18 cellular contexts compared by ENCODE assay signal in the genomic region with DNA sequence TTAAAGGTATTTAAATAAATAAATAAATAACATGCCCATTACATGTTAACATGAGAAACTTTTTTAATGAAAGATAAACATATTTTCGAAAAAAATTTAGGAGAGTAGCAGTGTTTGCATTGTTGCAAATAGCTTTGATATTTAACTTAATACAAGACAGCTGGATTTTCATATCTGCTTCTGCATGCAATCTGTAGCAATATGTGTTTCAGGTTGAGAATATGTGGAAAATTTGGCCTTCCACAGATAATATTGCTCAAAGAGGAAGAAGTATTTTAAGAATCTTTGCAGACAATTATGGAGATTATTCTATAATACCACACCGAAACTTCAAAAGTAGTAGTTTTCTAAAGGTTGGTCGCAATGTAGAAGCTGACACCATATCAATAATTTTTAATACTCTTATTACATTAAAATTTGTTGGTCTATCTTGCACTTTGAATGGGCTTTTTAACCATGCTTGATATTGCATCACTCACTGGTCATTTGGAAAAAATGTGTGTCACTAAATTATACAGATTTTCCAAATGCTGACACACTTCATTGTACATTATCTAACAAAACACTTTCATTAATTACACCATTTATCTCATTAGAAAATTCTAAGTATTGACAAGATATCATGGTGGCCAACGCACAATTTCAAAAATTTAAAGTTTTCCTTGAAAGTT.
DNase-seq lines count a peak whose midpoint lies in the region; ATAC-seq and TF ChIP-seq lines count a peak whose summit lies in the region.
"Had no signal": no experiment of that assay in that cellular context is flagged by ENCODE, and none has a peak within 500 bp of the region (broad histone marks: within the 10 kb centered on the region; RNA-seq: fewer than 3 reads in every experiment).

No MANE protein-coding gene starts in this region.

- H3F3A ChIP-seq in SK-N-SH (replicated peaks; ENCODE audit: insufficient read depth), result no peaks in the 10 kb centered on the region

- H3K36me3 Mint-ChIP-seq in T-helper 2 cell treated with Interferon-gamma antibody and Interleukin-4, amounts not matched to agents 5 μg/mL and 100 μg/mL, for 36 hours (ENCODE audit: low read depth), result no peaks in the 10 kb centered on the region
- H3K36me3 Mint-ChIP-seq: CD4-positive, CD25-positive, alpha-beta regulatory T cell; CD8-positive, alpha-beta memory T cell had no signal

- no peak overlapping the region for H3K4me2 ChIP-seq in SK-N-SH
- H3K4me2 ChIP-seq: A549 had no signal

- H4K20me1 ChIP-seq in SK-N-SH (ENCODE audit: insufficient read depth), result no peaks in the 10 kb centered on the region

- ATAC-seq in SK-N-SH treated with all-trans-retinoic acid at 6 μM for 48 hours (no peak), GM18907 (IDR thresholded peaks at IDR 0.05; ENCODE audit: unreplicated experiment) (no peak)
- ATAC-seq: A549 had no signal

- no peak overlapping the region for H3K4me3 Mint-ChIP-seq in T-helper 2 cell treated with Interferon-gamma antibody and Interleukin-4, amounts not matched to agents 5 μg/mL and 100 μg/mL, for 36 hours
- H3K4me3 Mint-ChIP-seq: CD4-positive, CD25-positive, alpha-beta regulatory T cell; CD8-positive, alpha-beta memory T cell had no signal

- H3K36me3 ChIP-seq in SK-N-SH (replicated peaks in 1 of 2; ENCODE audit: control insufficient read depth in 1 of 2, insufficient read depth in 2 of 2, low read length in 1 of 2), result no peaks in the 10 kb centered on the region
- H3K36me3 ChIP-seq: BE2C, HAP-1 had no signal

- no peak for TF ChIP-seq CTCF in SK-N-SH (IDR thresholded peaks at IDR 0.05)
- TF ChIP-seq CTCF in fibroblast of the aortic adventitia (IDR thresholded peaks at IDR 0.05; ENCODE audit: insufficient read depth, low read length), result no peak

- WGBS in SK-N-SH (ENCODE audit: low lambda C conversion rate), result 12% methylated on average over 4 of the region's 4 CpGs

- no peaks in the 10 kb centered on the region for H3K27me3 Mint-ChIP-seq in T-helper 2 cell treated with Interferon-gamma antibody and Interleukin-4, amounts not matched to agents 5 μg/mL and 100 μg/mL, for 36 hours (ENCODE audit: low read depth)
- H3K27me3 Mint-ChIP-seq: CD4-positive, CD25-positive, alpha-beta regulatory T cell; CD8-positive, alpha-beta memory T cell had no signal

- H3K9me2 ChIP-seq in SK-N-SH, result no peaks in the 10 kb centered on the region

- DNase-seq in SK-N-SH (no peak), HS-5 (ENCODE audit: low read depth) (peak; percentile 6), dedifferentiated amniotic fluid mesenchymal stem cell (ENCODE audit: extremely low spot score) (peak; percentile 71), fibroblast of the aortic adventitia (ENCODE audit: low read depth) (peak; percentile 48), hypothalamus (lab: John Stamatoyannopoulos, UW) (no peak)
- DNase-seq in T-helper 2 cell treated with Interferon-gamma antibody and Interleukin-4, amounts not matched to agents 5 μg/mL and 100 μg/mL, for 36 hours (ENCODE audit: low spot score), result no peak
- DNase-seq: BE2C; C1 segment of cervical spinal cord; CD4-positive, CD25-positive, alpha-beta regulatory T cell; CD8-positive, alpha-beta memory T cell; COR-L47; DMS 273 treated with DMSO at 0.1 percent for 48 hours; GDM1 had no signal

- 0 out of 2 replicates have a peak overlapping the region, but pooled peaks have one; percentile 7 for H2AFZ ChIP-seq in SK-N-SH (ENCODE audit: low read depth)

- CTCF ChIA-PET in SK-N-SH (lab: Yijun Ruan, JAX), result interaction anchor here (1.2 to 1.8 kb wide), 2 partner anchors 16 to 17 kb away, joined by 3 to 4 read pairs; no protein-coding TSS in a partner anchor

- no peak overlapping the region for H3K9ac ChIP-seq in SK-N-SH

- no peak overlapping the region for H3K27ac ChIP-seq in SK-N-SH (ENCODE audit: low read depth in 2 of 2, low read length in 1 of 2)
- H3K27ac ChIP-seq: 22Rv1, A549 had no signal

- H3K4me1 ChIP-seq in SK-N-SH (ENCODE audit: control insufficient read depth in 1 of 2, insufficient read depth in 2 of 2, low read depth in 1 of 2, low read length in 1 of 2), result no peaks in the 10 kb centered on the region; a peak in 1 of 4 replicates
- H3K4me1 ChIP-seq: A549, BE2C, HAP-1 had no signal

- H3K4me3 ChIP-seq in SK-N-SH (ENCODE audit: low read depth in 2 of 2, low read length in 1 of 2) (no peak overlapping the region), fibroblast of the aortic adventitia (ENCODE audit: low read depth, low read length) (no peak overlapping the region)
- H3K4me3 ChIP-seq: A549, HAP-1 had no signal

- no peak overlapping the region for H3K27ac Mint-ChIP-seq in T-helper 2 cell treated with Interferon-gamma antibody and Interleukin-4, amounts not matched to agents 5 μg/mL and 100 μg/mL, for 36 hours
- H3K27ac Mint-ChIP-seq: CD4-positive, CD25-positive, alpha-beta regulatory T cell; CD8-positive, alpha-beta memory T cell had no signal

- no peak for TF ChIP-seq EP300 in SK-N-SH (IDR thresholded peaks at IDR 0.05; ENCODE audit: borderline replicate concordance in 1 of 2, low read depth in 1 of 2, low read length in 1 of 2)

- POLR2A ChIA-PET in SK-N-SH (lab: Yijun Ruan, JAX), result no interaction called here

- no peaks in the 10 kb centered on the region for H3K79me2 ChIP-seq in SK-N-SH (ENCODE audit: insufficient read depth)

- no peak for TF ChIP-seq RAD21 in SK-N-SH (IDR thresholded peaks at IDR 0.05; ENCODE audit: low read length)

- H3K9me3 ChIP-seq in SK-N-SH, result peaks cover 8% of the 10 kb centered on the region; the same call in 1 of the 2 replicates
- H3K9me3 ChIP-seq: BE2C, HAP-1 had no signal

- no peaks in the 10 kb centered on the region for H3K4me1 Mint-ChIP-seq in T-helper 2 cell treated with Interferon-gamma antibody and Interleukin-4, amounts not matched to agents 5 μg/mL and 100 μg/mL, for 36 hours (ENCODE audit: low read depth)
- H3K4me1 Mint-ChIP-seq: CD4-positive, CD25-positive, alpha-beta regulatory T cell had no signal

- no peaks in the 10 kb centered on the region for H3K27me3 ChIP-seq in SK-N-SH (ENCODE audit: insufficient read depth)
- H3K27me3 ChIP-seq: BE2C had no signal

- no peaks in the 10 kb centered on the region for H3K9me3 Mint-ChIP-seq in T-helper 2 cell treated with Interferon-gamma antibody and Interleukin-4, amounts not matched to agents 5 μg/mL and 100 μg/mL, for 36 hours

TF ChIP-seq in SK-N-SH, 30 proteins besides CTCF, POLR2A, EP300 and RAD21:
- TF ChIP-seq, protein P1, sequence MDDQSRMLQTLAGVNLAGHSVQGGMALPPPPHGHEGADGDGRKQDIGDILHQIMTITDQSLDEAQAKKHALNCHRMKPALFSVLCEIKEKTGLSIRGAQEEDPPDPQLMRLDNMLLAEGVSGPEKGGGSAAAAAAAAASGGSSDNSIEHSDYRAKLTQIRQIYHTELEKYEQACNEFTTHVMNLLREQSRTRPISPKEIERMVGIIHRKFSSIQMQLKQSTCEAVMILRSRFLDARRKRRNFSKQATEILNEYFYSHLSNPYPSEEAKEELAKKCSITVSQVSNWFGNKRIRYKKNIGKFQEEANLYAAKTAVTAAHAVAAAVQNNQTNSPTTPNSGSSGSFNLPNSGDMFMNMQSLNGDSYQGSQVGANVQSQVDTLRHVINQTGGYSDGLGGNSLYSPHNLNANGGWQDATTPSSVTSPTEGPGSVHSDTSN (IDR thresholded peaks at IDR 0.05), result no peak
- TF ChIP-seq NFIC (IDR thresholded peaks at IDR 0.05; ENCODE audit: borderline replicate concordance), result no peak

TF ChIP-seq in SK-N-SH treated with all-trans-retinoic acid at 6 μM for 48 hours, 23 proteins besides CTCF, POLR2A, EP300 and RAD21:
- TF ChIP-seq ZFP30 (CRISPR knock-in tag; IDR thresholded peaks at IDR 0.05), result no peak
- no peak for TF ChIP-seq GLIS3 (CRISPR knock-in tag; IDR thresholded peaks at IDR 0.05)
- TF ChIP-seq, protein P2, sequence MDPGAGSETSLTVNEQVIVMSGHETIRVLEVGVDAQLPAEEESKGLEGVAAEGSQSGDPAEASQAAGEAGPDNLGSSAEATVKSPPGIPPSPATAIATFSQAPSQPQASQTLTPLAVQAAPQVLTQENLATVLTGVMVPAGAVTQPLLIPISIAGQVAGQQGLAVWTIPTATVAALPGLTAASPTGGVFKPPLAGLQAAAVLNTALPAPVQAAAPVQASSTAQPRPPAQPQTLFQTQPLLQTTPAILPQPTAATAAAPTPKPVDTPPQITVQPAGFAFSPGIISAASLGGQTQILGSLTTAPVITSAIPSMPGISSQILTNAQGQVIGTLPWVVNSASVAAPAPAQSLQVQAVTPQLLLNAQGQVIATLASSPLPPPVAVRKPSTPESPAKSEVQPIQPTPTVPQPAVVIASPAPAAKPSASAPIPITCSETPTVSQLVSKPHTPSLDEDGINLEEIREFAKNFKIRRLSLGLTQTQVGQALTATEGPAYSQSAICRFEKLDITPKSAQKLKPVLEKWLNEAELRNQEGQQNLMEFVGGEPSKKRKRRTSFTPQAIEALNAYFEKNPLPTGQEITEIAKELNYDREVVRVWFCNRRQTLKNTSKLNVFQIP (CRISPR knock-in tag; IDR thresholded peaks at IDR 0.05; ENCODE audit: borderline replicate concordance, low read depth), result no peak
- TF ChIP-seq ZNF565 (CRISPR knock-in tag; conservative IDR thresholded peaks at IDR 0.05; ENCODE audit: low read depth), result no peak
- TF ChIP-seq BACH2 (CRISPR knock-in tag; IDR thresholded peaks at IDR 0.05; ENCODE audit: borderline replicate concordance), result no peak

Comparison
In these comparisons a context has a peak if more than half of its experiments do, and no peak if none do; other contexts are left out.
1. DNase-seq: peak in HS-5 (single experiment), dedifferentiated amniotic fluid mesenchymal stem cell (single experiment) and fibroblast of the aortic adventitia (single experiment); none in SK-N-SH (single experiment), T-helper 2 cell treated with Interferon-gamma antibody and Interleukin-4, amounts not matched to agents 5 μg/mL and 100 μg/mL, for 36 hours (single experiment) and hypothalamus (0 of 51).